In the genomic region with DNA sequence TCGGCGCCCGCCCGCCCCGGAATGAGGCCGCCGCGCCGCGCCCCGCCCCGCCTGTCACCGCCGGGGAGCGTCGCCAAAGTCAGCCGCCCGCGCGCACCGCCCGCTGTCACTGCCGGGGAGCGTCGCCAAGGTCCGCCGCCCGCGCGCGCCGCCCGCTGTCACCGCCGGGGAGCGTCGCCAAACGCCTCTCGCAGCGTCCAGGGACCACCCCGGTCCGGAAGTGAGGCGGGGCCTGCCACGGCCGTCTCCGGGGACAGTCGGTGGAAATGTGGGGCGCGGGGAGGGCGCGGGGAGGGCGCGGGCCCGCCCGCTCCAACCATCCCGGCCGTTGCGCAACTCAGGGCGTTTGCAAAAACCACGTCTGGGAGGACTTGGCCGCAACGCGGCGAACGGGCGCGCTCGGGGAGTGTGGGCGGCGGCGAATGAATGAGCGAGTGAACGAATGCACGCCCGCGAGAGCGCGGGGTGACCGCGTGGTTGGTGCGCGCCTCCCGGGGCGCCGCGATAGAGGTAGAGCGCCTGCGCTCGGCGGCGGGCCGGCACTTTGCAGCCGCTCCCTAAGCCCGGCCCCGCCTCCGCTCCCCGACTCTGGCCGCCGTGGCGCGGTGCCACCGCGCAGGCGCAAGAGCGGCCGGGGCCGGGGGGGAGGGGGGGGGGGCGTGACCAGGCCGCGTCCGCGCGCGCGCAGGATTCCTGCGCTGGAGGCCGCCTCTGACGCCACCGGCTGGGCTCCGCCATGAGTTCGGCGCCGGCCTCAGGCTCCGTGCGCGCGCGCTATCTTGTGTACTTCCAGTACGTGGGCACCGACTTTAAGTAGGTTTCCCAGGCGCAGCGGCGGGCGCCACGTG, we compare ENCODE assay signal across 8 cellular contexts. TPM values are rescaled to one million over a fixed set of nuclear protein-coding genes. Genes with fewer than 3 reads are reported as not detected.
DNase-seq lines count a peak whose midpoint lies in the region; ATAC-seq and TF ChIP-seq lines count a peak whose summit lies in the region.

A gene with protein sequence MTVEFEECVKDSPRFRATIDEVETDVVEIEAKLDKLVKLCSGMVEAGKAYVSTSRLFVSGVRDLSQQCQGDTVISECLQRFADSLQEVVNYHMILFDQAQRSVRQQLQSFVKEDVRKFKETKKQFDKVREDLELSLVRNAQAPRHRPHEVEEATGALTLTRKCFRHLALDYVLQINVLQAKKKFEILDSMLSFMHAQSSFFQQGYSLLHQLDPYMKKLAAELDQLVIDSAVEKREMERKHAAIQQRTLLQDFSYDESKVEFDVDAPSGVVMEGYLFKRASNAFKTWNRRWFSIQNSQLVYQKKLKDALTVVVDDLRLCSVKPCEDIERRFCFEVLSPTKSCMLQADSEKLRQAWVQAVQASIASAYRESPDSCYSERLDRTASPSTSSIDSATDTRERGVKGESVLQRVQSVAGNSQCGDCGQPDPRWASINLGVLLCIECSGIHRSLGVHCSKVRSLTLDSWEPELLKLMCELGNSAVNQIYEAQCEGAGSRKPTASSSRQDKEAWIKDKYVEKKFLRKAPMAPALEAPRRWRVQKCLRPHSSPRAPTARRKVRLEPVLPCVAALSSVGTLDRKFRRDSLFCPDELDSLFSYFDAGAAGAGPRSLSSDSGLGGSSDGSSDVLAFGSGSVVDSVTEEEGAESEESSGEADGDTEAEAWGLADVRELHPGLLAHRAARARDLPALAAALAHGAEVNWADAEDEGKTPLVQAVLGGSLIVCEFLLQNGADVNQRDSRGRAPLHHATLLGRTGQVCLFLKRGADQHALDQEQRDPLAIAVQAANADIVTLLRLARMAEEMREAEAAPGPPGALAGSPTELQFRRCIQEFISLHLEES (minus strand): TSS at position 23 of the 848 bp plus-strand sequence. CDS start 115 bp downstream, outside the sequence.
Gene PUSL1, plus strand, starts transcription at position 690 of the 848 bp plus-strand sequence. Its CDS starts 47 bp downstream, at position 737.

- H3K36me3 ChIP-seq in A673 (ENCODE audit: insufficient read depth, low read length, poor library complexity, severe bottlenecking), result peaks cover 15% of the 10 kb centered on the region

- H3K9me3 Mint-ChIP-seq in activated B cell treated with CpG ODN at 0.5 μM for 24 hours, result no peaks in the 10 kb centered on the region

- DNase-seq in A673 (ENCODE audit: low spot score) (peak; percentile 96), NCI-H345 (lab: John Stamatoyannopoulos, UW) (peak; percentile 93), activated B cell treated with CpG ODN at 0.5 μM for 24 hours (peak; percentile 88), cardiac fibroblast (ENCODE audit: low read depth in 2 of 2) (peak; percentile 94 to 96), islet precursor cell (peak; percentile 90)
- DNase-seq in stimulated activated CD4-positive, alpha-beta T cell treated with anti-CD3 and anti-CD28 coated beads, Interleukin-12 subunit alpha, Interleukin-12 subunit beta, amount 100 ng/mL, for 4 hours, result peak; percentile 86

- no peaks in the 10 kb centered on the region for H3K27me3 Mint-ChIP-seq in activated B cell treated with CpG ODN at 0.5 μM for 24 hours

- peak within 1 kb of the TSS; percentile 86 for H3K4me3 Mint-ChIP-seq in activated B cell treated with CpG ODN at 0.5 μM for 24 hours

- intact Hi-C loops in A673 (cut with micrococcal nuclease; ENCODE audit: unreplicated experiment) (loop anchor here (5.0 to 10.0 kb wide), 2 partner anchors 186 to 283 kb away; partner anchors contain the start of gene AGRN), activated B cell treated with CpG ODN at 0.5 μM for 24 hours (cut with micrococcal nuclease) (loop anchor here (1.0 to 10.0 kb wide), 10 partner anchors 16 to 587 kb away; partner anchors contain the start of genes AURKAIP1, C1orf159, CCNL2 and CPTP)

- H3K27ac Mint-ChIP-seq in activated B cell treated with CpG ODN at 0.5 μM for 24 hours, result peak within 1 kb of the TSS; percentile 87

- peak within 1 kb of the TSS; percentile 96 for H3K27ac ChIP-seq in A673 (ENCODE audit: low read depth, low read length, poor library complexity, severe bottlenecking)

- peak; percentile 35 for ATAC-seq in GM18870 (IDR thresholded peaks at IDR 0.05; ENCODE audit: unreplicated experiment)
- ATAC-seq in HG03108 (IDR thresholded peaks at IDR 0.05; ENCODE audit: unreplicated experiment), result peak; percentile 49
- peak; percentile 68 for ATAC-seq in activated B cell treated with CpG ODN at 0.5 μM for 24 hours (ENCODE audit: low read depth)

- peaks cover 38% of the 10 kb centered on the region for H3K4me1 Mint-ChIP-seq in activated B cell treated with CpG ODN at 0.5 μM for 24 hours

- no TSS peak for BruUV-seq in A673 (replicated peaks; lab: Mats Ljungman, UMichigan)

- CTCF ChIA-PET in A673 (lab: Charles Lee) (no interaction called here), activated B cell treated with CpG ODN at 0.5 μM for 24 hours (lab: Charles Lee) (no interaction called here)

- H3K4me3 ChIP-seq in A673 (ENCODE audit: low read depth, low read length, poor library complexity, severe bottlenecking) (peak within 1 kb of the TSS; percentile 88), cardiac fibroblast (replicated peaks in 1 of 2; ENCODE audit: low read depth in 2 of 2, low read length in 2 of 2) (peak within 1 kb of the TSS; percentile 61 to 79)

- no peaks in the 10 kb centered on the region for H3K27me3 ChIP-seq in A673 (replicated peaks; ENCODE audit: insufficient read depth, low read depth, low read length, poor library complexity)

- no peaks in the 10 kb centered on the region for H3K9me3 ChIP-seq in A673 (ENCODE audit: low read depth, low read length, poor library complexity, severe bottlenecking)

- peaks cover 39% of the 10 kb centered on the region for H3K4me1 ChIP-seq in A673 (ENCODE audit: insufficient read depth, low read length, poor library complexity, severe bottlenecking)

- peaks cover 13% of the 10 kb centered on the region for H3K36me3 Mint-ChIP-seq in activated B cell treated with CpG ODN at 0.5 μM for 24 hours (ENCODE audit: low read depth)

- TF ChIP-seq CTCF in A673 (conservative IDR thresholded peaks at IDR 0.05; ENCODE audit: low read depth, low read length) (no peak), activated B cell treated with CpG ODN at 0.5 μM for 24 hours (IDR thresholded peaks at IDR 0.05) (no peak), cardiac fibroblast (IDR thresholded peaks at IDR 0.05; ENCODE audit: low read depth, low read length) (no peak)

- POLR2A ChIA-PET in A673 (lab: Charles Lee; ENCODE audit: low non-redundant PET), result no interaction called here
- POLR2A ChIA-PET in activated B cell treated with CpG ODN at 0.5 μM for 24 hours (lab: Charles Lee), result no interaction called here

RNA-seq across cellular contexts. Expression of the first gene that starts in this region (rescaled TPM):
- total RNA-seq in A673 (2021), result 67.6 and 71.9 TPM in 2 replicates
- total RNA-seq in activated B cell treated with CpG ODN at 0.5 μM for 24 hours, result 16.2 and 26.1 TPM in 2 replicates

RNA-seq across cellular contexts. Expression of gene PUSL1, which starts in this region (rescaled TPM):
- total RNA-seq in A673 (2021), result 28.5 and 31.3 TPM in 2 replicates
- total RNA-seq in activated B cell treated with CpG ODN at 0.5 μM for 24 hours, result 11.9 and 12.6 TPM in 2 replicates

Comparison
In these comparisons a context has a peak if more than half of its experiments do, and no peak if none do; other contexts are left out.
1. Peak in every context shown above with its lines: DNase-seq, ATAC-seq, H3K4me3 ChIP-seq and H3K27ac ChIP-seq.